ENCODE assay signal across 8 cellular contexts in the genomic region with DNA sequence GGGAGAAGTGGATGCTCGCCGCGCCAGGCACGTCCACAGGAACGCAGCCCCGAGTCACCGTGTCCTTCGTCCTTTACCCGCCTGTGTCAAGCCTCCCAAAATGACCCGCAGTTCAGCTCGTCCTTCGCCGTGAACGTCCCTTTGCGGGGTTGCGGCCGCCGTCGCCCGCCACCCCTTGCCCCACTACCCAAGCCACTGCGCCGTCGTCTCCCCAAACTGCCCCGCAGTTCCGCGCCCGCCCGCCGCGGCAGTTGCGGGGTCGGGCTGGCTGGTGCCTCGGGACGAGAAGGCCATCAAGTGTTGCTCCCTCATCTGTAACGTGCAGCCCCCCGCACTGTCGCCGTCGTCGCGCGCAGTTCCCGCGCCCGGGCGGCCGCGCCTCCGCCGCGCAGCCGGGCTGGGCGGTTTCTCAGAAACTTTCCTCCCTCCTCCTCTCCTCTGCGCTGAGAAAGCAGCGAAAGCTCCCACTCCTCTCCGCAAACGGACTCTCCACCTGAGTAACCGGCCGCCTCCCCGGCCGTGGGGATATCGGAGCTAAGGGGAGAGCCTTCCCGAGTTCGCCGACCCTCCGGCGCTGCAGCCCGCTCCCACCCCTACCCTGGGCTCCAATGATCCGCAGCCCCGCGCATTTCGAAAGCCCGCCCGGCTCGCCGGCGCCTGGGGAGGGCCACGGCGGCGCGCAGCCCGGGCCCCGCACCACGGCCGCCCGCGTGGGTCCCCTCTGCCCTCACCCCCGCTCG. TPM values are rescaled to one million over a fixed set of nuclear protein-coding genes. Genes with fewer than 3 reads are reported as not detected.
A peak's percentile ranks its signal among the peaks of the same experiment; 100 is the strongest.
DNase-seq lines count a peak whose midpoint lies in the region; ATAC-seq, FAIRE-seq and TF ChIP-seq lines count a peak whose summit lies in the region.

No MANE protein-coding gene starts in this region.

- in situ Hi-C loops in GM12878 (cut with MboI): no loop called here

- no peak for TF ChIP-seq RAD21 in GM12878 (IDR thresholded peaks at IDR 0.05; ENCODE audit: insufficient read depth, low read depth, low read length)

- peaks cover 32% of the 10 kb centered on the region for H3F3A ChIP-seq in smooth muscle cell (ENCODE audit: low read depth)

- POLR2A ChIA-PET in GM12878 (lab: Charles Lee): interaction anchor here (0.5 to 7.0 kb wide), 6 partner anchors 8 to 366 kb away, joined by 3 to 93 read pairs (median 6); a partner anchor contains a TSS

- H3K9ac ChIP-seq in SK-N-MC (ENCODE audit: insufficient read length): peak overlapping the region; percentile 98
- H3K9ac ChIP-seq in GM12878 (ENCODE audit: control insufficient read depth, insufficient read depth, low read length): peak overlapping the region; percentile 97
- H3K9ac ChIP-seq in smooth muscle cell (ENCODE audit: low read depth): peak overlapping the region; percentile 17

- peak overlapping the region; percentile 95 for H3K4me2 ChIP-seq in GM12878 (ENCODE audit: control insufficient read depth, insufficient read depth)
- H3K4me2 ChIP-seq in smooth muscle cell: peak overlapping the region; percentile 99

- CTCF ChIA-PET in GM12878 (lab: Yijun Ruan, JAX): interaction anchor here (1.6 to 3.4 kb wide), 2 partner anchors 10 to 12 kb away, joined by 3 to 33 read pairs; no protein-coding TSS in a partner anchor

- SMC1A ChIA-PET in GM12878 (lab: Charles Lee; ENCODE audit: uncharacterized antibody, unreplicated experiment): interaction anchor here (2.9 to 4.5 kb wide), 4 partner anchors 9 to 164 kb away, joined by 14 to 53 read pairs (median 22); a partner anchor contains a TSS

- peak; percentile 80 for TF ChIP-seq POLR2A in GM12878 (IDR thresholded peaks at IDR 0.05; ENCODE audit: low read depth, low read length)

- WGBS in GM12878 (ENCODE audit: insufficient coverage, insufficient replicate concordance, low lambda C conversion rate, missing lambda C conversion rate): under 1% methylated on average over 68 of the region's 89 CpGs
- under 1% methylated on average over 68 of the region's 89 CpGs for WGBS in smooth muscle cell (ENCODE audit: low lambda C conversion rate)

- H2AFZ ChIP-seq in GM12878 (ENCODE audit: control insufficient read depth, low read depth, low read length) (peak overlapping the region; percentile 13; the same call in 1 of the 2 replicates), smooth muscle cell (ENCODE audit: low read depth) (peak overlapping the region; percentile 90)

- H4K20me1 ChIP-seq in GM12878 (ENCODE audit: control insufficient read depth, insufficient read depth) (no peaks in the 10 kb centered on the region), smooth muscle cell (ENCODE audit: low read depth) (peaks cover 13% of the 10 kb centered on the region)

- 0 out of 4 replicates have a peak, but pooled peaks of 1 of the 2 experiments have one; percentile 2 for TF ChIP-seq EP300 in GM12878 (IDR thresholded peaks at IDR 0.05; ENCODE audit: borderline replicate concordance in 1 of 2, control insufficient read depth in 1 of 2, low read depth in 2 of 2, low read length in 2 of 2)

- intact Hi-C loops in GM12878 (cut with micrococcal nuclease; ENCODE audit: unreplicated experiment): loop anchor here (2.0 to 10.0 kb wide), 4 partner anchors 27 to 1671 kb away; a partner anchor contains a TSS

- TF ChIP-seq CTCF in GM12878 (IDR thresholded peaks at IDR 0.05 in 2 of 3, conservative IDR thresholded peaks at IDR 0.05 in 1 of 3; ENCODE audit: control insufficient read depth in 2 of 3, extremely low read depth in 1 of 3, insufficient read depth in 1 of 3, low read depth in 3 of 3, low read length in 3 of 3) (no peak), smooth muscle cell (IDR thresholded peaks at IDR 0.05; ENCODE audit: borderline replicate concordance, insufficient read depth, poor library complexity, severe bottlenecking) (no peak)

- H3K4me1 ChIP-seq in GM12878 (ENCODE audit: control insufficient read depth, insufficient read depth, low read length) (peaks cover 14% of the 10 kb centered on the region), smooth muscle cell (ENCODE audit: low read depth) (peaks cover 39% of the 10 kb centered on the region)

- peak overlapping the region; percentile 98 for H3K27ac ChIP-seq in SK-N-MC
- peak overlapping the region; percentile 97 for H3K27ac ChIP-seq in GM12878 (ENCODE audit: control insufficient read depth, insufficient read depth)
- H3K27ac ChIP-seq in smooth muscle cell (ENCODE audit: low read depth): peak overlapping the region; percentile 8

- peak; percentile 6 for ATAC-seq in GM12878
- ATAC-seq in GM21786 (IDR thresholded peaks at IDR 0.05; ENCODE audit: unreplicated experiment): no peak

- H3K79me2 ChIP-seq in GM12878 (ENCODE audit: control insufficient read depth, insufficient read depth, low read length): peaks cover 91% of the 10 kb centered on the region
- peaks cover 23% of the 10 kb centered on the region for H3K79me2 ChIP-seq in smooth muscle cell (ENCODE audit: low read depth)

- H3K36me3 ChIP-seq in SK-N-MC (ENCODE audit: insufficient read depth, low read length) (peaks cover 37% of the 10 kb centered on the region), GM12878 (ENCODE audit: control insufficient read depth in 2 of 2, insufficient read depth in 2 of 2, low read length in 1 of 2) (peaks cover 0 to 6% of the 10 kb centered on the region in 2 experiments; a peak in 1 of 4 replicates), smooth muscle cell (ENCODE audit: low read depth) (no peaks in the 10 kb centered on the region)

- FAIRE-seq in GM12878 (lab: Jason Lieb, UNC): no peak

- RAD21 ChIA-PET in GM12878 (lab: Charles Lee; ENCODE audit: unreplicated experiment): interaction anchor here (0.5 to 6.7 kb wide), 6 partner anchors 8 to 220 kb away, joined by 3 to 81 read pairs (median 7); a partner anchor contains a TSS

- DNase-seq in NCI-H1105 treated with DMSO at 0.1 percent for 48 hours (lab: John Stamatoyannopoulos, UW) (peak; percentile 54), NCI-H1105 (lab: John Stamatoyannopoulos, UW) (no peak), SK-N-MC (ENCODE audit: low read depth, low spot score) (no peak), GM12878 (ENCODE audit: low read depth, low spot score) (no peak), iPS-NIHi11 (ENCODE audit: low spot score) (peak; percentile 44), smooth muscle cell (lab: John Stamatoyannopoulos, UW; ENCODE audit: unreplicated experiment) (no peak), amniotic stem cell (lab: John Stamatoyannopoulos, UW) (no peak)

- no peaks in the 10 kb centered on the region for H3K9me3 ChIP-seq in SK-N-MC (ENCODE audit: low read depth, low read length)
- no peaks in the 10 kb centered on the region for H3K9me3 ChIP-seq in GM12878 (replicated peaks; ENCODE audit: control insufficient read depth, insufficient read depth, low read length)
- H3K9me3 ChIP-seq in smooth muscle cell (replicated peaks; ENCODE audit: low read depth): no peaks in the 10 kb centered on the region

- BruUV-seq in GM12878 (replicated peaks; lab: Mats Ljungman, UMichigan): no TSS peak

- H3K27me3 ChIP-seq in GM12878 (replicated peaks in 1 of 2; ENCODE audit: control insufficient read depth in 2 of 2, insufficient read depth in 2 of 2, low read length in 1 of 2) (no peaks in the 10 kb centered on the region), smooth muscle cell (ENCODE audit: low read depth) (no peaks in the 10 kb centered on the region)

- H3K4me3 ChIP-seq in SK-N-MC (peak overlapping the region; percentile 97), GM12878 (peak overlapping the region; percentile 97), smooth muscle cell (peak overlapping the region; percentile 84)

TF ChIP-seq in GM12878, 131 proteins besides CTCF, POLR2A, EP300 and RAD21 (continues in another document):
- TF ChIP-seq SMARCA5 (IDR thresholded peaks at IDR 0.05): no peak
- TF ChIP-seq NR2C1 (IDR thresholded peaks at IDR 0.05): no peak
- TF ChIP-seq EGR1 (IDR thresholded peaks at IDR 0.05; ENCODE audit: borderline replicate concordance in 1 of 2, low read depth in 2 of 2, low read length in 2 of 2): peak in 1 of 2 experiments; percentile 4; a peak in 1 of 3 replicates
- no peak for TF ChIP-seq IKZF2 (IDR thresholded peaks at IDR 0.05)

RNA-seq across cellular contexts. Expression of a gene that starts 6.7 kb away (rescaled TPM):
- total RNA-seq in GM12878 (2013; cell fraction: nucleolus; rRNA removed): 31.1 and 38.2 TPM in 2 replicates
- total RNA-seq in GM12878 (2014; rRNA removed) (39.1 and 43.3 TPM in 2 replicates), GM12878 (2014; rRNA removed; fragmentation: Illumina TruSeq; extraction: Trizol) (22.7 and 24.2 TPM in 2 replicates), GM12878 (2021) (36.9 and 37.4 TPM in 2 replicates), smooth muscle cell (17.4 and 17.7 TPM in 2 replicates)
- 11.2 TPM for polyA plus RNA-seq in GM12878 (2011; ENCODE audit: low read depth)
- polyA plus RNA-seq in GM12878 (2011; rRNA removed) (25.4 and 39.5 TPM in 2 replicates), GM12878 (2014; fragmentation: Illumina TruSeq; extraction: Trizol) (21.6 and 22.1 TPM in 2 replicates), GM12878 (2014; fragmentation: Nextera tagmentation; extraction: Ambion mirVana) (1 to 10 TPM; 4.2 to 8.0 TPM), GM12878 (2014; rRNA removed) (27.8 and 29.2 TPM in 2 replicates), GM12878 (2016; fragmentation: Nextera tagmentation; extraction: Ambion mirVana) (1 to 10 TPM; 4.9 to 5.5 TPM), smooth muscle cell (2.4 and 3.0 TPM in 2 replicates)
- polyA plus RNA-seq in GM12878 (2011; cell fraction: cytosol; rRNA removed): 14.5 and 16.9 TPM in 2 replicates
- 21.5 and 21.6 TPM in 2 replicates for polyA plus RNA-seq in GM12878 (2011; cell fraction: nucleus; rRNA removed)
- polyA plus RNA-seq in GM12878 (2012): 25.9 and 32.3 TPM in 2 replicates
- polyA minus RNA-seq in GM12878 (2011; rRNA and poly(A)+ RNA removed): 19.7 and 22.0 TPM in 2 replicates
- 14.3 and 15.9 TPM in 2 replicates for polyA minus RNA-seq in GM12878 (2011; cell fraction: cytosol; rRNA and poly(A)+ RNA removed)
- 43.3 and 59.1 TPM in 2 replicates for polyA minus RNA-seq in GM12878 (2011; cell fraction: nucleus; rRNA and poly(A)+ RNA removed)

RNA-seq across cellular contexts. Expression of a gene that starts 27.9 kb away (rescaled TPM):
- 10.2 and 14.3 TPM in 2 replicates for total RNA-seq in GM12878 (2013; cell fraction: nucleolus; rRNA removed)
- 2.1 and 2.7 TPM in 2 replicates for total RNA-seq in GM12878 (2014; rRNA removed)
- 3.9 and 4.1 TPM in 2 replicates for total RNA-seq in GM12878 (2014; rRNA removed; fragmentation: Illumina TruSeq; extraction: Trizol)
- 2.6 and 3.4 TPM in 2 replicates for total RNA-seq in GM12878 (2021)
- 0.87 TPM for polyA plus RNA-seq in GM12878 (2011; ENCODE audit: low read depth)
- polyA plus RNA-seq in GM12878 (2011; rRNA removed): 7.4 TPM in 2 replicates
- polyA plus RNA-seq in GM12878 (2011; cell fraction: cytosol; rRNA removed): 5.5 and 5.7 TPM in 2 replicates
- 13.6 and 23.5 TPM in 2 replicates for polyA plus RNA-seq in GM12878 (2011; cell fraction: nucleus; rRNA removed)
- 2.3 and 3.3 TPM in 2 replicates for polyA plus RNA-seq in GM12878 (2012)
- 4.0 and 9.8 TPM in 2 replicates for polyA plus RNA-seq in GM12878 (2014; fragmentation: Illumina TruSeq; extraction: Trizol)
- 1 to 10 TPM; 2.9 to 3.0 TPM for polyA plus RNA-seq in GM12878 (2014; fragmentation: Nextera tagmentation; extraction: Ambion mirVana)
- 1.7 and 2.2 TPM in 2 replicates for polyA plus RNA-seq in GM12878 (2014; rRNA removed)
- 1 to 10 TPM; 2.2 to 3.1 TPM for polyA plus RNA-seq in GM12878 (2016; fragmentation: Nextera tagmentation; extraction: Ambion mirVana)
- polyA minus RNA-seq in GM12878 (2011; rRNA and poly(A)+ RNA removed): 7.6 and 10.5 TPM in 2 replicates
- polyA minus RNA-seq in GM12878 (2011; cell fraction: cytosol; rRNA and poly(A)+ RNA removed): 1.7 and 2.0 TPM in 2 replicates
- polyA minus RNA-seq in GM12878 (2011; cell fraction: nucleus; rRNA and poly(A)+ RNA removed): 2.9 and 6.2 TPM in 2 replicates
- 0.31 and 1.5 TPM in 2 replicates for total RNA-seq in smooth muscle cell
- polyA plus RNA-seq in smooth muscle cell: 0.82 and 1.2 TPM in 2 replicates

Comparison
In these comparisons a context has a peak if more than half of its experiments do, and no peak if none do; other contexts are left out.
1. DNase-seq: peak in NCI-H1105 treated with DMSO at 0.1 percent for 48 hours (single experiment) and iPS-NIHi11 (single experiment); none in NCI-H1105 (single experiment), SK-N-MC (single experiment), GM12878 (single experiment), smooth muscle cell (single experiment) and amniotic stem cell (single experiment).
2. H3K27ac ChIP-seq: peak in every context shown above with its lines; median percentile 98 in SK-N-MC; 97 in GM12878; 8 in smooth muscle cell.
3. H3K9ac ChIP-seq: peak in every context shown above with its lines; median percentile 98 in SK-N-MC; 97 in GM12878; 17 in smooth muscle cell.
4. Peak in every context shown above with its lines, with median percentiles within 50 percentile points of each other: H3K4me3 ChIP-seq.